8 cellular contexts compared by ENCODE assay signal in the genomic region with DNA sequence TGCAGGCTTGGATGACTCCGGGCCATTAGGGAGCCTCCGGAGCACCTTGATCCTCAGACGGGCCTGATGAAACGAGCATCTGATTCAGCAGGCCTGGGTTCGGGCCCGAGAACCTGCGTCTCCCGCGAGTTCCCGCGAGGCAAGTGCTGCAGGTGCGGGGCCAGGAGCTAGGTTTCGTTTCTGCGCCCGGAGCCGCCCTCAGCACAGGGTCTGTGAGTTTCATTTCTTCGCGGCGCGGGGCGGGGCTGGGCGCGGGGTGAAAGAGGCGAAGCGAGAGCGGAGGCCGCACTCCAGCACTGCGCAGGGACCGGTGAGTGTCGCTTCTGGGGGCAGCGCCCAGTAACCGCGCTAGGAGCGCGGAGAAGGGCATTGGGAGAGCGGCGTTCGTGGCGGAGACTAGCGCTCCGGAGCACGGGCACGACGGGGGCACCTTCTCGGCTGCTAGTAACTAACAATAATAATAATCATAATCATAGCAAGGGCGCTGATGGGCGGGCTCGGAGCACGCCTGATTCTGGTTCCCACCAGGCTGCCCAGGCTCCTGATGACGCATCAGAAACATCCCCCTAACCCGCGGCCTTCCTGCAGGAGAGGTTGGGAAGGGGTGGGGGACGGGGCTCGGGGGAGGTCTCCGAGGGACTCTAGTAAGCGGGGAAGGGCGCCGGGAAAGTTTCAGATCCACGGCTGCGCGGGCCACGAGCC. TPM values are rescaled to one million over a fixed set of nuclear protein-coding genes. Genes with fewer than 3 reads are reported as not detected.
DNase-seq lines count a peak whose midpoint lies in the region; ATAC-seq and TF ChIP-seq lines count a peak whose summit lies in the region.

A gene with protein sequence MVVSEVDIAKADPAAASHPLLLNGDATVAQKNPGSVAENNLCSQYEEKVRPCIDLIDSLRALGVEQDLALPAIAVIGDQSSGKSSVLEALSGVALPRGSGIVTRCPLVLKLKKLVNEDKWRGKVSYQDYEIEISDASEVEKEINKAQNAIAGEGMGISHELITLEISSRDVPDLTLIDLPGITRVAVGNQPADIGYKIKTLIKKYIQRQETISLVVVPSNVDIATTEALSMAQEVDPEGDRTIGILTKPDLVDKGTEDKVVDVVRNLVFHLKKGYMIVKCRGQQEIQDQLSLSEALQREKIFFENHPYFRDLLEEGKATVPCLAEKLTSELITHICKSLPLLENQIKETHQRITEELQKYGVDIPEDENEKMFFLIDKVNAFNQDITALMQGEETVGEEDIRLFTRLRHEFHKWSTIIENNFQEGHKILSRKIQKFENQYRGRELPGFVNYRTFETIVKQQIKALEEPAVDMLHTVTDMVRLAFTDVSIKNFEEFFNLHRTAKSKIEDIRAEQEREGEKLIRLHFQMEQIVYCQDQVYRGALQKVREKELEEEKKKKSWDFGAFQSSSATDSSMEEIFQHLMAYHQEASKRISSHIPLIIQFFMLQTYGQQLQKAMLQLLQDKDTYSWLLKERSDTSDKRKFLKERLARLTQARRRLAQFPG (plus strand): TSS at position 286 of the 702 bp plus-strand sequence. CDS start 5,832 bp downstream, outside the sequence.

- H3K27ac ChIP-seq in ascending aorta (peak within 1 kb of the TSS; percentile 22 to 39), iPS DF 6.9 (ENCODE audit: low read length) (no peak within 1 kb of the TSS), gastrocnemius medialis (peak within 1 kb of the TSS; percentile 16 to 76 (median 70))

- H3K4me3 ChIP-seq in ascending aorta (peak within 1 kb of the TSS; percentile 68 to 72), iPS DF 6.9 (ENCODE audit: low read length) (peak within 1 kb of the TSS; percentile 28; the same call in 1 of the 2 replicates), gastrocnemius medialis (peak within 1 kb of the TSS; percentile 56 to 76 (median 65))

- H3K36me3 ChIP-seq in ascending aorta = no peaks in the 10 kb centered on the region
- H3K36me3 ChIP-seq in iPS DF 6.9 (ENCODE audit: control insufficient read depth, insufficient read depth, low read length) = no peaks in the 10 kb centered on the region
- no peaks in the 10 kb centered on the region for H3K36me3 ChIP-seq in gastrocnemius medialis

- TF ChIP-seq POLR2A in gastrocnemius medialis (IDR thresholded peaks at IDR 0.05) = peak; percentile 43 to 64

- intact Hi-C loops in ascending aorta (cut with DNase I) = loop anchor here (5.0 to 10.0 kb wide), 5 partner anchors 141 to 1069 kb away; a partner anchor contains a TSS
- intact Hi-C loops in gastrocnemius medialis (cut with DNase I; ENCODE audit: low total_unique reads) = loop anchor here (5.0 kb wide), 1 partner anchor 64 kb away; a partner anchor contains a TSS

- DNase-seq in NCI-H146 (lab: John Stamatoyannopoulos, UW) (peak; percentile 18), NCI-H146 treated with DMSO at 0.1 percent for 48 hours (lab: John Stamatoyannopoulos, UW; ENCODE audit: unreplicated experiment) (no peak), T-helper 1 cell (peak; percentile 64 to 87 (median 77)), ascending aorta (ENCODE audit: low spot score in 2 of 2) (peak in 1 of 2 donors; percentile 85), iPS DF 6.9 (ENCODE audit: low read depth, low spot score) (no peak), gastrocnemius medialis (peak in 1 of 2 donors; percentile 22), SHP77 (lab: John Stamatoyannopoulos, UW) (no peak)

- in situ Hi-C loops in gastrocnemius medialis (cut with MboI; ENCODE audit: low sequenced_read_pairs in 4 of 4) = no loop called here

- H3K27me3 ChIP-seq in ascending aorta = no peaks in the 10 kb centered on the region
- H3K27me3 ChIP-seq in iPS DF 6.9 (ENCODE audit: control insufficient read depth, insufficient read depth, low read length) = peaks cover 11% of the 10 kb centered on the region; the same call in 1 of the 2 replicates
- peaks cover 2 to 9% (median 7%) of the 10 kb centered on the region in 3 donors for H3K27me3 ChIP-seq in gastrocnemius medialis

- TF ChIP-seq CTCF in ascending aorta (IDR thresholded peaks at IDR 0.05) = no peak
- TF ChIP-seq CTCF in gastrocnemius medialis (IDR thresholded peaks at IDR 0.05 in 4 of 5, conservative IDR thresholded peaks at IDR 0.05 in 1 of 5) = no peak

- ATAC-seq in HG03108 (IDR thresholded peaks at IDR 0.05; ENCODE audit: unreplicated experiment) (peak; percentile 85), gastrocnemius medialis (peak; percentile 53 to 56)

- no CpG with 5 or more reads among the region's 62 CpGs for WGBS in iPS DF 6.9 (ENCODE audit: insufficient coverage, insufficient read length)

- H3K4me1 ChIP-seq in ascending aorta = peaks cover 0 to 7% of the 10 kb centered on the region in 2 donors
- H3K4me1 ChIP-seq in iPS DF 6.9 (ENCODE audit: control insufficient read depth, insufficient read depth, low read length) = peaks cover 1% of the 10 kb centered on the region; the same call in 1 of the 2 replicates
- peaks cover 0 to 6% of the 10 kb centered on the region in 2 donors for H3K4me1 ChIP-seq in gastrocnemius medialis

- H3K9me3 ChIP-seq in ascending aorta (no peaks in the 10 kb centered on the region), iPS DF 6.9 (ENCODE audit: control insufficient read depth, insufficient read depth, low read length) (no peaks in the 10 kb centered on the region), gastrocnemius medialis (no peaks in the 10 kb centered on the region)

RNA-seq across cellular contexts. Expression of the gene that starts here (rescaled TPM):
- total RNA-seq in ascending aorta (82.5 TPM), gastrocnemius medialis (1 to 10 TPM; 2.5 to 10.0 (median 5.7) TPM)

Comparison
In these comparisons a context has a peak if more than half of its experiments do, and no peak if none do; other contexts are left out.
1. DNase-seq: peak in NCI-H146 (single experiment) and T-helper 1 cell (5 of 5); none in NCI-H146 treated with DMSO at 0.1 percent for 48 hours (single experiment), iPS DF 6.9 (single experiment) and SHP77 (0 of 2).
2. Peak in every context shown above with its lines, with median percentiles within 50 percentile points of each other: H3K4me3 ChIP-seq.